In genomic region chr6:159204605-159205004, GRCh38 we compare ENCODE assay signal across 22 cellular contexts. TPM values are rescaled to one million over a fixed set of nuclear protein-coding genes. Genes with fewer than 3 reads are reported as not detected.
A peak's percentile ranks its signal among the peaks of the same experiment; 100 is the strongest.
DNase-seq lines count a peak whose midpoint lies in the region; ATAC-seq, FAIRE-seq and TF ChIP-seq lines count a peak whose summit lies in the region.
"Had no signal": no experiment of that assay in that cellular context is flagged by ENCODE, and none has a peak within 500 bp of the region (broad histone marks: within the 10 kb centered on the region; RNA-seq: fewer than 3 reads in every experiment).

No MANE protein-coding gene starts in this region.

- peak; percentile 32 for FAIRE-seq in astrocyte (lab: Jason Lieb, UNC)

- no peaks in the 10 kb centered on the region for H4K20me1 ChIP-seq in Karpas-422 (ENCODE audit: insufficient read depth, low read depth, low read length)
- H4K20me1 ChIP-seq in astrocyte (ENCODE audit: insufficient read depth, low read length), result no peaks in the 10 kb centered on the region
- H4K20me1 ChIP-seq: BLaER1 had no signal

- H3K27me3 ChIP-seq in Karpas-422 (ENCODE audit: low read length) (no peaks in the 10 kb centered on the region), astrocyte (ENCODE audit: insufficient read depth, low read length) (no peaks in the 10 kb centered on the region), vagina (no peaks in the 10 kb centered on the region)
- H3K27me3 ChIP-seq: BLaER1 had no signal

- 0 out of 2 replicates have a peak, but pooled peaks cover 12% of the 10 kb centered on the region for H3K36me3 ChIP-seq in Karpas-422 (ENCODE audit: insufficient read depth, low read length)
- no peaks in the 10 kb centered on the region for H3K36me3 ChIP-seq in astrocyte (ENCODE audit: insufficient read depth, low read length)
- H3K36me3 ChIP-seq in vagina, result no peaks in the 10 kb centered on the region
- H3K36me3 ChIP-seq: BLaER1 had no signal

- H3K36me3 Mint-ChIP-seq in astrocyte (ENCODE audit: low read depth, unreplicated experiment) (peaks cover 6% of the 10 kb centered on the region), natural killer cell (no peaks in the 10 kb centered on the region)
- H3K36me3 Mint-ChIP-seq: CD4-positive, alpha-beta memory T cell had no signal

- H3K4me1 Mint-ChIP-seq in astrocyte (ENCODE audit: low read depth, unreplicated experiment) (peaks cover 20% of the 10 kb centered on the region), natural killer cell (peaks cover 28 to 29% of the 10 kb centered on the region in 2 donors)
- H3K4me1 Mint-ChIP-seq: CD4-positive, alpha-beta memory T cell had no signal

- ATAC-seq in natural killer cell (peak; percentile 3 to 75 (median 38)), HG02884 (IDR thresholded peaks at IDR 0.05; ENCODE audit: unreplicated experiment) (no peak)

- H2AFZ ChIP-seq in Karpas-422 (ENCODE audit: low read length), result no peak overlapping the region
- H2AFZ ChIP-seq in astrocyte (ENCODE audit: low read depth, low read length), result no peak overlapping the region

- peaks cover 10% of the 10 kb centered on the region for H3K27me3 Mint-ChIP-seq in astrocyte (ENCODE audit: low read depth, unreplicated experiment)
- H3K27me3 Mint-ChIP-seq in natural killer cell (ENCODE audit: low read depth in 2 of 2), result peaks cover 0 to 2% of the 10 kb centered on the region in 2 donors

- peak overlapping the region; percentile 82 for H3K27ac Mint-ChIP-seq in astrocyte (ENCODE audit: unreplicated experiment)
- H3K27ac Mint-ChIP-seq in natural killer cell, result peak overlapping the region; percentile 86 to 89

- no peaks in the 10 kb centered on the region for H3K9me2 ChIP-seq in Karpas-422 (replicated peaks; ENCODE audit: insufficient read depth, low read length)

- TF ChIP-seq POLR2A in vagina (IDR thresholded peaks at IDR 0.05), result no peak

- H3K79me2 ChIP-seq in Karpas-422 (ENCODE audit: low read length) (peaks cover 98% of the 10 kb centered on the region), astrocyte (ENCODE audit: insufficient read depth, low read length) (no peaks in the 10 kb centered on the region)

- TF ChIP-seq CTCF in astrocyte (IDR thresholded peaks at IDR 0.05; ENCODE audit: insufficient read depth, low read depth, low read length) (no peak), natural killer cell (IDR thresholded peaks at IDR 0.05) (no peak), vagina (IDR thresholded peaks at IDR 0.05) (no peak)

- H3K9ac ChIP-seq in Karpas-422 (ENCODE audit: low read length) (no peak overlapping the region), astrocyte (ENCODE audit: low read length) (no peak overlapping the region)
- H3K9ac ChIP-seq: BLaER1 had no signal

- H3K4me3 Mint-ChIP-seq in astrocyte (ENCODE audit: unreplicated experiment) (no peak overlapping the region), natural killer cell (peak overlapping the region; percentile 84)
- H3K4me3 Mint-ChIP-seq: CD4-positive, alpha-beta memory T cell had no signal

- peaks cover 97% of the 10 kb centered on the region for H3K4me1 ChIP-seq in Karpas-422 (ENCODE audit: low read length)
- peaks cover 14% of the 10 kb centered on the region for H3K4me1 ChIP-seq in astrocyte (ENCODE audit: insufficient read depth, low read length)
- no peaks in the 10 kb centered on the region for H3K4me1 ChIP-seq in vagina
- H3K4me1 ChIP-seq: BLaER1, Caco-2 had no signal

- DNase-seq in Karpas-422 (no peak), astrocyte (ENCODE audit: low read depth) (no peak), natural killer cell (no peak), vagina (ENCODE audit: extremely low spot score in 2 of 2) (no peak), NCI-H1436 (lab: John Stamatoyannopoulos, UW) (no peak), retina (no peak)
- DNase-seq: ACHN; Caco-2; CD4-positive, alpha-beta memory T cell; DMS 273 treated with DMSO at 0.1 percent for 48 hours; DMS79 treated with DMSO at 0.1 percent for 48 hours; H7; KBM-7; NCI-H1092 treated with DMSO at 0.1 percent for 48 hours; NCI-H146; NCI-H2081; NCI-H2171; NCI-H446; NCI-H526; Right ventricle myocardium superior had no signal

- H3K4me3 ChIP-seq in Karpas-422 (ENCODE audit: low read length) (no peak overlapping the region), astrocyte (ENCODE audit: insufficient read depth, low read depth, low read length) (no peak overlapping the region), vagina (no peak overlapping the region)
- H3K4me3 ChIP-seq: BLaER1 had no signal

- H3K9me3 ChIP-seq in Karpas-422 (ENCODE audit: low read length) (no peaks in the 10 kb centered on the region), astrocyte (ENCODE audit: insufficient read depth, low read depth, low read length) (no peaks in the 10 kb centered on the region), vagina (no peaks in the 10 kb centered on the region)
- H3K9me3 ChIP-seq: BLaER1, Caco-2 had no signal

- H3K9me3 Mint-ChIP-seq in astrocyte (ENCODE audit: unreplicated experiment) (no peaks in the 10 kb centered on the region), natural killer cell (no peaks in the 10 kb centered on the region)
- H3K9me3 Mint-ChIP-seq: CD4-positive, alpha-beta memory T cell had no signal

- peak overlapping the region; percentile 38 for H3K27ac ChIP-seq in Karpas-422 (ENCODE audit: low read length)
- H3K27ac ChIP-seq in astrocyte (ENCODE audit: low read depth, low read length), result no peak overlapping the region
- H3K27ac ChIP-seq in vagina, result peak overlapping the region; percentile 50
- H3K27ac ChIP-seq: BLaER1 had no signal

- H3K4me2 ChIP-seq in Karpas-422 (ENCODE audit: low read depth, low read length, poor library complexity, severe bottlenecking) (no peak overlapping the region), astrocyte (ENCODE audit: low read length) (no peak overlapping the region)
- H3K4me2 ChIP-seq: BLaER1 had no signal

- intact Hi-C loops in natural killer cell (cut with micrococcal nuclease) (no loop called here), vagina (cut with DNase I) (no loop called here)

RNA-seq across cellular contexts. Expression of gene FNDC1, which starts 35.4 kb away (rescaled TPM):
- 73.2 and 90.0 TPM in 2 replicates for total RNA-seq in Karpas-422 (2014; rRNA removed; shearing (Covaris generic); ENCODE audit: low replicate concordance)
- total RNA-seq in astrocyte (6.3 and 8.6 TPM in 2 replicates), natural killer cell (not detected), vagina (0.49 TPM)
- total RNA-seq: Caco-2; CD4-positive, alpha-beta memory T cell; H7 had no signal
